ENCODE assay signal across 8 cellular contexts in genomic region chr14:86057018-86057667, GRCh38.
DNase-seq lines count a peak whose midpoint lies in the region; ATAC-seq and TF ChIP-seq lines count a peak whose summit lies in the region.

No MANE protein-coding gene starts in this region.

- H3K4me1 Mint-ChIP-seq in endothelial cell (ENCODE audit: unreplicated experiment): no peaks in the 10 kb centered on the region
- H3K4me1 Mint-ChIP-seq in activated T-helper 1 cell treated with anti-CD3 and anti-CD28 coated beads, Interleukin-12 subunit alpha, Interleukin-12 subunit beta, Interleukin-2, Interleukin-4 antibody, amounts not matched to agents 30 ng/mL and 10 ng/mL and 1 ng/mL, durations not matched to agents 14 hours and 24 hours and 36 hours (ENCODE audit: low read depth): no peaks in the 10 kb centered on the region

- H3K9me3 Mint-ChIP-seq in endothelial cell (ENCODE audit: unreplicated experiment): no peaks in the 10 kb centered on the region
- H3K9me3 Mint-ChIP-seq in activated T-helper 1 cell treated with anti-CD3 and anti-CD28 coated beads, Interleukin-12 subunit alpha, Interleukin-12 subunit beta, Interleukin-2, Interleukin-4 antibody, amounts not matched to agents 30 ng/mL and 10 ng/mL and 1 ng/mL, durations not matched to agents 14 hours and 24 hours and 36 hours: no peaks in the 10 kb centered on the region

- peaks cover 1% of the 10 kb centered on the region for H3K27me3 Mint-ChIP-seq in endothelial cell (ENCODE audit: unreplicated experiment)
- H3K27me3 Mint-ChIP-seq in activated T-helper 1 cell treated with anti-CD3 and anti-CD28 coated beads, Interleukin-12 subunit alpha, Interleukin-12 subunit beta, Interleukin-2, Interleukin-4 antibody, amounts not matched to agents 30 ng/mL and 10 ng/mL and 1 ng/mL, durations not matched to agents 14 hours and 24 hours and 36 hours (ENCODE audit: insufficient read depth): no peaks in the 10 kb centered on the region

- H3K27ac Mint-ChIP-seq in endothelial cell (ENCODE audit: unreplicated experiment): no peak overlapping the region
- H3K27ac Mint-ChIP-seq in activated T-helper 1 cell treated with anti-CD3 and anti-CD28 coated beads, Interleukin-12 subunit alpha, Interleukin-12 subunit beta, Interleukin-2, Interleukin-4 antibody, amounts not matched to agents 30 ng/mL and 10 ng/mL and 1 ng/mL, durations not matched to agents 14 hours and 24 hours and 36 hours: no peak overlapping the region

- TF ChIP-seq CTCF in endothelial cell (IDR thresholded peaks at IDR 0.05; ENCODE audit: unreplicated experiment): peak; percentile 93

- peak; percentile 9 to 76 (median 37) for DNase-seq in NCI-H1417 (lab: John Stamatoyannopoulos, UW)
- DNase-seq in NCI-H1417 treated with DMSO at 0.1 percent for 48 hours (lab: John Stamatoyannopoulos, UW): no peak
- peak; percentile 3 for DNase-seq in RPMI7951 (ENCODE audit: low read depth)
- DNase-seq in endothelial cell (ENCODE audit: low spot score): peak; percentile 30
- DNase-seq in pons (ENCODE audit: low spot score): peak; percentile 59
- no peak for DNase-seq in NCI-H2029 (lab: John Stamatoyannopoulos, UW)
- DNase-seq in activated T-helper 1 cell treated with anti-CD3 and anti-CD28 coated beads, Interleukin-12 subunit alpha, Interleukin-12 subunit beta, Interleukin-2, Interleukin-4 antibody, amounts not matched to agents 30 ng/mL and 10 ng/mL and 1 ng/mL, durations not matched to agents 14 hours and 24 hours and 36 hours (ENCODE audit: low spot score): no peak

- no peaks in the 10 kb centered on the region for H3K36me3 Mint-ChIP-seq in endothelial cell (ENCODE audit: low read depth, unreplicated experiment)
- no peaks in the 10 kb centered on the region for H3K36me3 Mint-ChIP-seq in activated T-helper 1 cell treated with anti-CD3 and anti-CD28 coated beads, Interleukin-12 subunit alpha, Interleukin-12 subunit beta, Interleukin-2, Interleukin-4 antibody, amounts not matched to agents 30 ng/mL and 10 ng/mL and 1 ng/mL, durations not matched to agents 14 hours and 24 hours and 36 hours (ENCODE audit: low read depth)

- intact Hi-C loops in activated T-helper 1 cell treated with anti-CD3 and anti-CD28 coated beads, Interleukin-12 subunit alpha, Interleukin-12 subunit beta, Interleukin-2, Interleukin-4 antibody, amounts not matched to agents 30 ng/mL and 10 ng/mL and 1 ng/mL, durations not matched to agents 14 hours and 24 hours and 36 hours (cut with micrococcal nuclease): no loop called here

- ATAC-seq in HG03354 (IDR thresholded peaks at IDR 0.05; ENCODE audit: poor library complexity, severe bottlenecking, unreplicated experiment): peak; percentile 72

- no peak overlapping the region for H3K4me3 Mint-ChIP-seq in endothelial cell (ENCODE audit: unreplicated experiment)
- no peak overlapping the region for H3K4me3 Mint-ChIP-seq in activated T-helper 1 cell treated with anti-CD3 and anti-CD28 coated beads, Interleukin-12 subunit alpha, Interleukin-12 subunit beta, Interleukin-2, Interleukin-4 antibody, amounts not matched to agents 30 ng/mL and 10 ng/mL and 1 ng/mL, durations not matched to agents 14 hours and 24 hours and 36 hours

Comparison
In these comparisons a context has a peak if more than half of its experiments do, and no peak if none do; other contexts are left out.
1. DNase-seq: peak in NCI-H1417 (3 of 3), RPMI7951 (single experiment), endothelial cell (single experiment) and pons (single experiment); none in NCI-H1417 treated with DMSO at 0.1 percent for 48 hours (single experiment), NCI-H2029 (single experiment) and activated T-helper 1 cell treated with anti-CD3 and anti-CD28 coated beads, Interleukin-12 subunit alpha, Interleukin-12 subunit beta, Interleukin-2, Interleukin-4 antibody, amounts not matched to agents 30 ng/mL and 10 ng/mL and 1 ng/mL, durations not matched to agents 14 hours and 24 hours and 36 hours (single experiment).